In genomic region chr22:37533995-37534394, GRCh38 we compare ENCODE assay signal across 9 cellular contexts. TPM values are rescaled to one million over a fixed set of nuclear protein-coding genes. Genes with fewer than 3 reads are reported as not detected.
DNase-seq lines count a peak whose midpoint lies in the region; ATAC-seq and TF ChIP-seq lines count a peak whose summit lies in the region.
"Had no signal": no experiment of that assay in that cellular context is flagged by ENCODE, and none has a peak within 500 bp of the region (broad histone marks: within the 10 kb centered on the region; RNA-seq: fewer than 3 reads in every experiment).

No MANE protein-coding gene starts in this region.

- H3K27me3 ChIP-seq in GM23248 (replicated peaks; ENCODE audit: insufficient read depth) (no peaks in the 10 kb centered on the region), PC-9 (ENCODE audit: insufficient read depth, low read depth) (no peaks in the 10 kb centered on the region), gastroesophageal sphincter (peaks cover 19% of the 10 kb centered on the region)

- H3K4me2 ChIP-seq in GM23248 (ENCODE audit: unreplicated experiment) = peak overlapping the region; percentile 36
- H3K4me2 ChIP-seq in PC-9 = peak overlapping the region; percentile 61

- H3F3A ChIP-seq in GM23248 (ENCODE audit: insufficient read depth) (peaks cover 20% of the 10 kb centered on the region), PC-9 (ENCODE audit: insufficient read depth, low read depth) (peaks cover 33% of the 10 kb centered on the region)

- no peak for TF ChIP-seq POLR2A in gastroesophageal sphincter (IDR thresholded peaks at IDR 0.05)

- no peak overlapping the region for H2AFZ ChIP-seq in GM23248
- no peak overlapping the region for H2AFZ ChIP-seq in PC-9

- POLR2A ChIA-PET in AG04449 (lab: Yijun Ruan, JAX) = interaction anchor here (0.5 kb wide), 1 partner anchor 41 kb away, joined by 3 read pairs; no protein-coding TSS in a partner anchor
- POLR2A ChIA-PET in PC-9 (lab: Charles Lee; ENCODE audit: unreplicated experiment) = interaction anchor here (0.6 to 0.8 kb wide), 3 partner anchors 15 to 88 kb away, joined by 3 to 15 read pairs (median 5); partner anchors contain the start of gene CARD10

- ATAC-seq in gastroesophageal sphincter (no peak), GM21576 (IDR thresholded peaks at IDR 0.05; ENCODE audit: unreplicated experiment) (no peak)

- H4K20me1 ChIP-seq in GM23248 (ENCODE audit: insufficient read depth) (no peaks in the 10 kb centered on the region), PC-9 (ENCODE audit: insufficient read depth) (no peaks in the 10 kb centered on the region)

- no peak for TF ChIP-seq EP300 in gastroesophageal sphincter (IDR thresholded peaks at IDR 0.05)

- in situ Hi-C loops in GM23248 (cut with MboI) = loop anchor here (10.0 kb wide), 1 partner anchor 61 kb away; no protein-coding TSS in a partner anchor

- H3K79me2 ChIP-seq in GM23248 (ENCODE audit: insufficient read depth) = no peaks in the 10 kb centered on the region
- H3K79me2 ChIP-seq in PC-9 (ENCODE audit: low read depth) = no peaks in the 10 kb centered on the region

- CTCF ChIA-PET in AG04449 (lab: Yijun Ruan, JAX) (interaction anchor here (0.7 to 1.6 kb wide), 7 partner anchors 31 to 267 kb away, joined by 3 to 9 read pairs (median 4); no protein-coding TSS in a partner anchor), PC-9 (lab: Charles Lee) (interaction anchor here (1.0 kb wide), 2 partner anchors 21 to 58 kb away, joined by 3 read pairs; no protein-coding TSS in a partner anchor)

- H3K9me2 ChIP-seq in GM23248 (ENCODE audit: insufficient read depth) = no peaks in the 10 kb centered on the region
- H3K9me2 ChIP-seq in PC-9 (ENCODE audit: insufficient read depth) = no peaks in the 10 kb centered on the region

- no peak overlapping the region for H3K9ac ChIP-seq in GM23248

- peak; percentile 69 for DNase-seq in AG04449 (ENCODE audit: low read depth, low spot score)
- peak; percentile 86 for DNase-seq in GM23248
- peak; percentile 51 to 96 for DNase-seq in PC-9
- peak; percentile 81 for DNase-seq in fibroblast of gingiva (ENCODE audit: low read depth)
- no peak for DNase-seq in DMS79 (lab: John Stamatoyannopoulos, UW)
- no peak for DNase-seq in activated CD4-positive, alpha-beta T cell treated with anti-CD3 and anti-CD28 coated beads, Interleukin-2, amount 50 U/mL, for 48 hours

- H3K27ac ChIP-seq in GM23248 (no peak overlapping the region), PC-9 (peak overlapping the region; percentile 79), gastroesophageal sphincter (no peak overlapping the region)
- H3K27ac ChIP-seq: coronary artery had no signal

- TF ChIP-seq CTCF in AG04449 (IDR thresholded peaks at IDR 0.05; ENCODE audit: insufficient read depth, low read length, missing control alignments) (no peak), PC-9 (conservative IDR thresholded peaks at IDR 0.05) (no peak; the same call in 1 of the 2 replicates), gastroesophageal sphincter (IDR thresholded peaks at IDR 0.05) (no peak)

- H3K4me1 ChIP-seq in GM23248 (ENCODE audit: insufficient read depth) = peaks cover 14% of the 10 kb centered on the region
- peaks cover 39% of the 10 kb centered on the region for H3K4me1 ChIP-seq in PC-9 (replicated peaks; ENCODE audit: insufficient read depth)
- peaks cover 0 to 7% (median 0%) of the 10 kb centered on the region in 3 donors for H3K4me1 ChIP-seq in gastroesophageal sphincter

- intact Hi-C loops in PC-9 (cut with micrococcal nuclease; ENCODE audit: unreplicated experiment) = loop anchor here (10.0 kb wide), 1 partner anchor 431 kb away; no protein-coding TSS in a partner anchor

- 5 to 9% methylated on average over 9 of the region's 9 CpGs for WGBS in GM23248 (ENCODE audit: low coverage in 1 of 2, low lambda C conversion rate in 2 of 2, missing lambda C conversion rate in 2 of 2), 2 experiments
- 56 to 64% methylated on average over 8 to 9 of the region's 9 CpGs for WGBS in gastroesophageal sphincter (ENCODE audit: low coverage in 1 of 2), 2 donors

- H3K36me3 ChIP-seq in GM23248 (ENCODE audit: low read depth) (no peaks in the 10 kb centered on the region), PC-9 (ENCODE audit: low read depth) (no peaks in the 10 kb centered on the region), gastroesophageal sphincter (no peaks in the 10 kb centered on the region)

- no TSS peak for BruUV-seq in PC-9 (replicated peaks; lab: Mats Ljungman, UMichigan)

- no peaks in the 10 kb centered on the region for H3K9me3 ChIP-seq in GM23248 (ENCODE audit: low read depth)
- H3K9me3 ChIP-seq in PC-9 (ENCODE audit: insufficient read depth, low read depth) = no peaks in the 10 kb centered on the region
- H3K9me3 ChIP-seq in gastroesophageal sphincter = no peaks in the 10 kb centered on the region

- H3K4me3 ChIP-seq in AG04449 (ENCODE audit: low read depth, low read length) = no peak overlapping the region
- H3K4me3 ChIP-seq in GM23248 = no peak overlapping the region
- 0 out of 2 replicates have a peak overlapping the region, but pooled peaks have one; percentile 15 for H3K4me3 ChIP-seq in PC-9
- H3K4me3 ChIP-seq in gastroesophageal sphincter = no peak overlapping the region
- H3K4me3 ChIP-seq: coronary artery had no signal

RNA-seq across cellular contexts. Expression of gene CARD10, which starts 14.8 kb away (rescaled TPM):
- total RNA-seq in GM23248 (2014; rRNA removed; shearing (Covaris generic)) = 4.4 and 8.3 TPM in 2 replicates
- 2.7 and 2.8 TPM in 2 replicates for polyA plus RNA-seq in GM23248 (2016; fragmentation: Nextera tagmentation; extraction: Ambion mirVana)
- total RNA-seq in PC-9 (2021) = 63.9 and 76.7 TPM in 2 replicates
- 10 to 100 TPM in 2 of 4 donors, 1 to 10 TPM in 2; 4.0 to 14.0 (median 9.9) TPM for total RNA-seq in gastroesophageal sphincter

RNA-seq across cellular contexts. Expression of gene CDC42EP1, which starts 26.3 kb away (rescaled TPM):
- total RNA-seq in GM23248 (2014; rRNA removed; shearing (Covaris generic)) = 59.7 and 83.8 TPM in 2 replicates
- polyA plus RNA-seq in GM23248 (2016; fragmentation: Nextera tagmentation; extraction: Ambion mirVana) = 122 and 130 TPM in 2 replicates
- 94.0 and 110 TPM in 2 replicates for total RNA-seq in PC-9 (2021)
- total RNA-seq in gastroesophageal sphincter = 10 to 100 TPM; 19.0 to 37.7 (median 27.4) TPM

RNA-seq across cellular contexts. Expression of gene LGALS2, which starts 45.9 kb away (rescaled TPM):
- total RNA-seq in GM23248 (2014; rRNA removed; shearing (Covaris generic)) = not detected in 2 replicates
- 0.35 and 0.91 TPM in 2 replicates for polyA plus RNA-seq in GM23248 (2016; fragmentation: Nextera tagmentation; extraction: Ambion mirVana)
- total RNA-seq in PC-9 (2021) (not detected in 2 replicates), gastroesophageal sphincter (not detected)

RNA-seq across cellular contexts. Expression of gene MFNG, which starts 47.8 kb away (rescaled TPM):
- total RNA-seq in GM23248 (2014; rRNA removed; shearing (Covaris generic)) = not detected in 2 replicates
- 0.32 TPM in 1 of 2 replicates, not detected in the other for polyA plus RNA-seq in GM23248 (2016; fragmentation: Nextera tagmentation; extraction: Ambion mirVana)
- total RNA-seq in PC-9 (2021) (26.0 and 28.1 TPM in 2 replicates), gastroesophageal sphincter (10 to 100 TPM in 3 of 4 donors, 1 to 10 TPM in 1; 6.4 to 14.6 (median 12.1) TPM)

Comparison
In these comparisons a context has a peak if more than half of its experiments do, and no peak if none do; other contexts are left out.
1. DNase-seq: peak in AG04449 (single experiment), GM23248 (single experiment), PC-9 (2 of 2) and fibroblast of gingiva (single experiment); none in DMS79 (single experiment) and activated CD4-positive, alpha-beta T cell treated with anti-CD3 and anti-CD28 coated beads, Interleukin-2, amount 50 U/mL, for 48 hours (0 of 2).